In the genomic region with DNA sequence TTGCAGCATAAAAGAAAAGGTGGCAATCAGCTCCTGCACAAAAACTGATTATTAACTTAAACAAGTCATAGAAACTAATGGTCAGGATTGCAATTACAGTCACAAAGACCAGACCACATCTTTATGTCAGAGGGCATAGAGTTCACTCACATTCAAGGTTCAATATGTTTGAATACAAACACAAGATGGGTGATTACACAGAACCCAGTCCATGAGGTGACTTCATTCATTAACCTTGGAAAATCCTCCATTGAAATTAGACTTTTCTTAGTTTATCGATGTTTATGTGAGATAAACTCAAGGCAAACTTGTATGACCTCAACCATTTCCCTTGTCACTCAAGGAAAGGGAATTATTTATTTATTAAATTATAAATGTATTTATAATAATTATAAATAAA, we compare ENCODE assay signal across 32 cellular contexts.
"Had no signal": no experiment of that assay in that cellular context is flagged by ENCODE, and none has a peak within 500 bp of the region (broad histone marks: within the 10 kb centered on the region; RNA-seq: fewer than 3 reads in every experiment).

No MANE protein-coding gene starts in this region.

- DNase-seq: Kasumi-1, MG63, MM.1S, MV-4-11, NCI-H1048, NCI-H1092, NCI-H1092 treated with DMSO at 0.1 percent for 48 hours, NCI-H1105 treated with DMSO at 0.1 percent for 48 hours, NCI-H1417, NCI-H1417 treated with DMSO at 0.1 percent for 48 hours, NCI-H1436, NCI-H1436 treated with DMSO at 0.1 percent for 48 hours, NCI-H146, NCI-H1694, NCI-H1694 treated with DMSO at 0.1 percent for 48 hours, NCI-H187, NCI-H187 treated with DMSO at 0.1 percent for 48 hours, NCI-H1930, NCI-H2029, NCI-H2029 treated with DMSO at 0.1 percent for 48 hours, NCI-H2081, NCI-H2081 treated with DMSO at 0.1 percent for 48 hours, NCI-H2107, NCI-H2171, NCI-H2171 treated with DMSO at 0.1 percent for 48 hours, NCI-H2227 treated with DMSO at 0.1 percent for 48 hours, NCI-H226, NCI-H345, NCI-H446, NCI-H446 treated with DMSO at 0.1 percent for 48 hours, NCI-H510A, NCI-H510A treated with DMSO at 0.1 percent for 48 hours had no signal
